Comparison of ENCODE assay signal across 8 cellular contexts in genomic region chr1:193060938-193061337, GRCh38. TPM values are rescaled to one million over a fixed set of nuclear protein-coding genes. Genes with fewer than 3 reads are reported as not detected.
DNase-seq lines count a peak whose midpoint lies in the region; ATAC-seq and TF ChIP-seq lines count a peak whose summit lies in the region.

No MANE protein-coding gene starts in this region.

- peaks cover 71% of the 10 kb centered on the region for H3K4me1 Mint-ChIP-seq in CD8-positive, alpha-beta T cell (ENCODE audit: low read depth)
- H3K4me1 Mint-ChIP-seq in activated T-helper 2 cell treated with anti-CD3 and anti-CD28 coated beads, Interferon-gamma antibody, Interleukin-2, Interleukin-4, amounts not matched to agents 10 μg/mL and 5 μg/mL and 100 μg/mL, durations not matched to agents 14 hours and 24 hours and 36 hours (ENCODE audit: low read depth): peaks cover 52% of the 10 kb centered on the region

- peak overlapping the region; percentile 61 for H3K4me3 ChIP-seq in CD8-positive, alpha-beta T cell (ENCODE audit: low read depth, low read length)
- peak overlapping the region; percentile 90 for H3K4me3 ChIP-seq in HUES6 (ENCODE audit: low read depth, low read length)
- peak overlapping the region; percentile 85 for H3K4me3 ChIP-seq in kidney epithelial cell (ENCODE audit: low read depth, low read length)

- CTCF ChIA-PET in CD8-positive, alpha-beta T cell (lab: Charles Lee): no interaction called here

- H3K27me3 Mint-ChIP-seq in CD8-positive, alpha-beta T cell (ENCODE audit: low read depth): no peaks in the 10 kb centered on the region
- no peaks in the 10 kb centered on the region for H3K27me3 Mint-ChIP-seq in activated T-helper 2 cell treated with anti-CD3 and anti-CD28 coated beads, Interferon-gamma antibody, Interleukin-2, Interleukin-4, amounts not matched to agents 10 μg/mL and 5 μg/mL and 100 μg/mL, durations not matched to agents 14 hours and 24 hours and 36 hours (ENCODE audit: low read depth)

- no peak for ATAC-seq in CD8-positive, alpha-beta T cell
- ATAC-seq in GM21447 (IDR thresholded peaks at IDR 0.05; ENCODE audit: unreplicated experiment): no peak

- peaks cover 2% of the 10 kb centered on the region for H3K9me3 Mint-ChIP-seq in CD8-positive, alpha-beta T cell
- H3K9me3 Mint-ChIP-seq in activated T-helper 2 cell treated with anti-CD3 and anti-CD28 coated beads, Interferon-gamma antibody, Interleukin-2, Interleukin-4, amounts not matched to agents 10 μg/mL and 5 μg/mL and 100 μg/mL, durations not matched to agents 14 hours and 24 hours and 36 hours: no peaks in the 10 kb centered on the region

- H3K9me3 ChIP-seq in CD8-positive, alpha-beta T cell (ENCODE audit: low read length): no peaks in the 10 kb centered on the region
- no peaks in the 10 kb centered on the region for H3K9me3 ChIP-seq in HUES6 (ENCODE audit: control insufficient read depth, insufficient read depth, low read depth, low read length)

- peak overlapping the region; percentile 80 for H3K27ac Mint-ChIP-seq in CD8-positive, alpha-beta T cell
- H3K27ac Mint-ChIP-seq in activated T-helper 2 cell treated with anti-CD3 and anti-CD28 coated beads, Interferon-gamma antibody, Interleukin-2, Interleukin-4, amounts not matched to agents 10 μg/mL and 5 μg/mL and 100 μg/mL, durations not matched to agents 14 hours and 24 hours and 36 hours: peak overlapping the region; percentile 26

- intact Hi-C loops in CD8-positive, alpha-beta T cell (cut with DNase I, micrococcal nuclease): no loop called here
- intact Hi-C loops in activated T-helper 2 cell treated with anti-CD3 and anti-CD28 coated beads, Interferon-gamma antibody, Interleukin-2, Interleukin-4, amounts not matched to agents 10 μg/mL and 5 μg/mL and 100 μg/mL, durations not matched to agents 14 hours and 24 hours and 36 hours (cut with micrococcal nuclease): no loop called here

- H3K4me1 ChIP-seq in CD8-positive, alpha-beta T cell (ENCODE audit: insufficient read depth, low read length): peaks cover 32% of the 10 kb centered on the region
- peaks cover 10% of the 10 kb centered on the region for H3K4me1 ChIP-seq in HUES6 (ENCODE audit: control insufficient read depth, insufficient read depth, low read length)

- DNase-seq in CD8-positive, alpha-beta T cell: peak in 1 of 7 experiments; percentile 19
- no peak for DNase-seq in activated T-helper 2 cell treated with anti-CD3 and anti-CD28 coated beads, Interferon-gamma antibody, Interleukin-2, Interleukin-4, amounts not matched to agents 10 μg/mL and 5 μg/mL and 100 μg/mL, durations not matched to agents 14 hours and 24 hours and 36 hours (ENCODE audit: low spot score)
- DNase-seq in kidney epithelial cell (ENCODE audit: low read depth) (no peak), GM20000 (ENCODE audit: low spot score) (no peak), 8988T (no peak), NCI-H524 treated with DMSO at 0.1 percent for 48 hours (lab: John Stamatoyannopoulos, UW) (no peak)

- no peaks in the 10 kb centered on the region for H3K27me3 ChIP-seq in CD8-positive, alpha-beta T cell (ENCODE audit: insufficient read depth, low read length)
- H3K27me3 ChIP-seq in HUES6 (ENCODE audit: control insufficient read depth, insufficient read depth, low read length) (no peaks in the 10 kb centered on the region), kidney epithelial cell (ENCODE audit: control insufficient read depth, insufficient read depth, low read length) (no peaks in the 10 kb centered on the region)

- POLR2A ChIA-PET in CD8-positive, alpha-beta T cell (lab: Charles Lee): interaction anchor here (1.5 kb wide), 1 partner anchor 61 kb away, joined by 4 read pairs; the partner anchor contains the start of gene CDC73

- peak overlapping the region; percentile 98 for H3K9ac ChIP-seq in HUES6 (ENCODE audit: low read length)

- H3K27ac ChIP-seq in CD8-positive, alpha-beta T cell (ENCODE audit: low read depth, low read length): no peak overlapping the region
- no peak overlapping the region for H3K27ac ChIP-seq in HUES6 (ENCODE audit: low read depth, low read length)

- H3K36me3 Mint-ChIP-seq in CD8-positive, alpha-beta T cell: peaks cover 27% of the 10 kb centered on the region
- H3K36me3 Mint-ChIP-seq in activated T-helper 2 cell treated with anti-CD3 and anti-CD28 coated beads, Interferon-gamma antibody, Interleukin-2, Interleukin-4, amounts not matched to agents 10 μg/mL and 5 μg/mL and 100 μg/mL, durations not matched to agents 14 hours and 24 hours and 36 hours (ENCODE audit: low read depth): peaks cover 43% of the 10 kb centered on the region

- H3K36me3 ChIP-seq in CD8-positive, alpha-beta T cell (ENCODE audit: insufficient read depth, low read length): no peaks in the 10 kb centered on the region
- H3K36me3 ChIP-seq in HUES6 (ENCODE audit: control insufficient read depth, insufficient read depth, low read length): peaks cover 5% of the 10 kb centered on the region; the same call in 1 of the 2 replicates
- H3K36me3 ChIP-seq in kidney epithelial cell (ENCODE audit: control insufficient read depth, insufficient read depth, low read length): no peaks in the 10 kb centered on the region

- no peak for TF ChIP-seq CTCF in CD8-positive, alpha-beta T cell (IDR thresholded peaks at IDR 0.05)
- no peak for TF ChIP-seq CTCF in kidney epithelial cell (IDR thresholded peaks at IDR 0.05; ENCODE audit: insufficient read depth, low read length, poor library complexity, severe bottlenecking)
- no peak for TF ChIP-seq CTCF in GM20000 (IDR thresholded peaks at IDR 0.05; ENCODE audit: extremely low read depth, missing control alignments)

- H3K4me3 Mint-ChIP-seq in CD8-positive, alpha-beta T cell: peak overlapping the region; percentile 100
- peak overlapping the region; percentile 98 for H3K4me3 Mint-ChIP-seq in activated T-helper 2 cell treated with anti-CD3 and anti-CD28 coated beads, Interferon-gamma antibody, Interleukin-2, Interleukin-4, amounts not matched to agents 10 μg/mL and 5 μg/mL and 100 μg/mL, durations not matched to agents 14 hours and 24 hours and 36 hours (ENCODE audit: low read depth)

RNA-seq across cellular contexts. Expression of gene RO60, which starts 1.5 kb away (rescaled TPM):
- 10 to 100 TPM; 51.6 to 52.8 TPM for total RNA-seq in CD8-positive, alpha-beta T cell
- 71.4 and 72.7 TPM in 2 replicates for total RNA-seq in activated T-helper 2 cell treated with anti-CD3 and anti-CD28 coated beads, Interferon-gamma antibody, Interleukin-2, Interleukin-4, amounts not matched to agents 10 μg/mL and 5 μg/mL and 100 μg/mL, durations not matched to agents 14 hours and 24 hours and 36 hours
- 96.3 and 96.7 TPM in 2 replicates for total RNA-seq in kidney epithelial cell

RNA-seq across cellular contexts. Expression of gene UCHL5, which starts 1.8 kb away (rescaled TPM):
- total RNA-seq in CD8-positive, alpha-beta T cell: 10 to 100 TPM; 11.7 to 13.1 TPM
- total RNA-seq in activated T-helper 2 cell treated with anti-CD3 and anti-CD28 coated beads, Interferon-gamma antibody, Interleukin-2, Interleukin-4, amounts not matched to agents 10 μg/mL and 5 μg/mL and 100 μg/mL, durations not matched to agents 14 hours and 24 hours and 36 hours: 77.6 and 78.5 TPM in 2 replicates
- total RNA-seq in kidney epithelial cell: 22.8 and 32.2 TPM in 2 replicates

RNA-seq across cellular contexts. Expression of gene GLRX2, which starts 44.3 kb away (rescaled TPM):
- total RNA-seq in CD8-positive, alpha-beta T cell: 1 to 10 TPM; 3.4 to 4.2 TPM
- 29.0 and 31.6 TPM in 2 replicates for total RNA-seq in activated T-helper 2 cell treated with anti-CD3 and anti-CD28 coated beads, Interferon-gamma antibody, Interleukin-2, Interleukin-4, amounts not matched to agents 10 μg/mL and 5 μg/mL and 100 μg/mL, durations not matched to agents 14 hours and 24 hours and 36 hours
- 14.6 and 17.9 TPM in 2 replicates for total RNA-seq in kidney epithelial cell
